ENCODE assay signal across 10 cellular contexts in genomic region chr3:24220859-24221657, GRCh38.
A peak's percentile ranks its signal among the peaks of the same experiment; 100 is the strongest.
DNase-seq lines count a peak whose midpoint lies in the region; ATAC-seq, FAIRE-seq and TF ChIP-seq lines count a peak whose summit lies in the region.
"Had no signal": no experiment of that assay in that cellular context is flagged by ENCODE, and none has a peak within 500 bp of the region (broad histone marks: within the 10 kb centered on the region; RNA-seq: fewer than 3 reads in every experiment).

No MANE protein-coding gene starts in this region.

- H3K27ac ChIP-seq in A549 (peak overlapping the region; percentile 10 to 49; a peak in 2 of 6 replicates), endodermal cell (ENCODE audit: low read depth, low read length) (peak overlapping the region; percentile 10)

- DNase-seq in A549 (ENCODE audit: low read depth in 1 of 2, low spot score in 1 of 2), result peak; percentile 12 to 53
- peak; percentile 94 for DNase-seq in HT1080 (ENCODE audit: low read depth)
- no peak for DNase-seq in endodermal cell
- no peak for DNase-seq in mucosa of descending colon
- no peak for DNase-seq in SW480 (ENCODE audit: low spot score)
- no peak for DNase-seq in NCI-H2029 (lab: John Stamatoyannopoulos, UW)
- DNase-seq in stimulated activated naive CD4-positive, alpha-beta T cell (lab: John Stamatoyannopoulos, UW), result no peak
- DNase-seq in KBM-7, result no peak

- H3K4me2 ChIP-seq in A549, result peak overlapping the region; percentile 38

- no peaks in the 10 kb centered on the region for H3K9me3 Mint-ChIP-seq in endodermal cell
- H3K9me3 Mint-ChIP-seq: CD14-positive monocyte had no signal

- peaks cover 2% of the 10 kb centered on the region for H3K27me3 Mint-ChIP-seq in endodermal cell (ENCODE audit: insufficient read depth)

- no peak for TF ChIP-seq EP300 in A549 (IDR thresholded peaks at IDR 0.05)

- H3K4me3 ChIP-seq in A549 (no peak overlapping the region), endodermal cell (ENCODE audit: low read length) (no peak overlapping the region), mucosa of descending colon (no peak overlapping the region)
- H3K4me3 ChIP-seq: vagina had no signal

- no peak for TF ChIP-seq CTCF in A549 (IDR thresholded peaks at IDR 0.05)
- no peak for TF ChIP-seq CTCF in endodermal cell (conservative IDR thresholded peaks at IDR 0.05)
- no peak for TF ChIP-seq CTCF in mucosa of descending colon (IDR thresholded peaks at IDR 0.05)

- 26% methylated on average over 4 of the region's 4 CpGs for WGBS in A549 (ENCODE audit: missing lambda C conversion rate)
- 86 to 92% methylated on average over 3 of the region's 4 CpGs for WGBS in endodermal cell (ENCODE audit: insufficient coverage in 1 of 2, insufficient read length in 1 of 2), 2 experiments

- no peak for TF ChIP-seq POLR2A in A549 (IDR thresholded peaks at IDR 0.05; ENCODE audit: low read length)

- H3K4me1 Mint-ChIP-seq in endodermal cell, result peaks cover 10% of the 10 kb centered on the region

- no peaks in the 10 kb centered on the region for H3K36me3 ChIP-seq in endodermal cell (ENCODE audit: control insufficient read depth, insufficient read depth, low read length)
- no peaks in the 10 kb centered on the region for H3K36me3 ChIP-seq in mucosa of descending colon (ENCODE audit: low read depth)
- H3K36me3 ChIP-seq: vagina had no signal

- in situ Hi-C loops in KBM-7 (cut with MboI; ENCODE audit: low pct_unique_long_range_greater_than_20kb, low sequenced_read_pairs), result no loop called here

- no peak overlapping the region for H3K9ac ChIP-seq in endodermal cell (ENCODE audit: extremely low read depth, low read length, poor library complexity, severe bottlenecking)

- H3K4me1 ChIP-seq in A549 (peaks cover 18% of the 10 kb centered on the region), endodermal cell (ENCODE audit: control insufficient read depth, insufficient read depth, low read length) (no peaks in the 10 kb centered on the region), mucosa of descending colon (ENCODE audit: low read depth) (no peaks in the 10 kb centered on the region)

- no peaks in the 10 kb centered on the region for H3K36me3 Mint-ChIP-seq in endodermal cell (ENCODE audit: low read depth)
- H3K36me3 Mint-ChIP-seq: CD14-positive monocyte had no signal

- no peak overlapping the region for H3K4me3 Mint-ChIP-seq in endodermal cell
- H3K4me3 Mint-ChIP-seq: CD14-positive monocyte had no signal

- H3K27me3 ChIP-seq in endodermal cell (ENCODE audit: control insufficient read depth, insufficient read depth, low read length, poor library complexity, severe bottlenecking), result no peaks in the 10 kb centered on the region
- H3K27me3 ChIP-seq: vagina had no signal

- TF ChIP-seq RAD21 in A549 (conservative IDR thresholded peaks at IDR 0.05 in 1 of 2, IDR thresholded peaks at IDR 0.05 in 1 of 2), result no peak

- CTCF ChIA-PET in A549 (lab: Yijun Ruan, JAX), result interaction anchor here (1.2 kb wide), 1 partner anchor 9 kb away, joined by 3 read pairs; no protein-coding TSS in a partner anchor

- intact Hi-C loops in mucosa of descending colon (cut with DNase I, micrococcal nuclease), result no loop called here

- ATAC-seq in A549 (peak; percentile 88 to 95), mucosa of descending colon (peak; percentile 54)

- POLR2A ChIA-PET in A549 (lab: Yijun Ruan, JAX), result no interaction called here

- H3K9me3 ChIP-seq in A549, result no peaks in the 10 kb centered on the region
- no peaks in the 10 kb centered on the region for H3K9me3 ChIP-seq in endodermal cell (ENCODE audit: control insufficient read depth, low read length)
- H3K9me3 ChIP-seq in mucosa of descending colon, result no peaks in the 10 kb centered on the region
- H3K9me3 ChIP-seq: vagina had no signal

- peak overlapping the region; percentile 36 for H3K27ac Mint-ChIP-seq in endodermal cell

- no peak for FAIRE-seq in A549 (lab: Jason Lieb, UNC)

TF ChIP-seq in A549, 52 proteins besides CTCF, POLR2A, EP300 and RAD21:
- TF ChIP-seq HOXB13 (CRISPR knock-in tag; IDR thresholded peaks at IDR 0.05; ENCODE audit: low read depth), result no peak
- TF ChIP-seq REST (IDR thresholded peaks at IDR 0.05), result peak; percentile 52; the same call in 1 of the 2 replicates
- no peak for TF ChIP-seq MAFK (IDR thresholded peaks at IDR 0.05; ENCODE audit: partially characterized antibody)
- no peak for TF ChIP-seq ATOH8 (CRISPR knock-in tag; IDR thresholded peaks at IDR 0.05; ENCODE audit: low read depth)
- 0 out of 4 replicates have a peak, but pooled peaks of 1 of the 2 experiments have one; percentile 7 for TF ChIP-seq CEBPB (IDR thresholded peaks at IDR 0.05)

Comparison
In these comparisons a context has a peak if more than half of its experiments do, and no peak if none do; other contexts are left out.
1. DNase-seq: peak in A549 (2 of 2) and HT1080 (single experiment); none in endodermal cell (single experiment), mucosa of descending colon (0 of 3), SW480 (single experiment), NCI-H2029 (single experiment), stimulated activated naive CD4-positive, alpha-beta T cell (0 of 6) and KBM-7 (single experiment).